Comparison of ENCODE assay signal across 1 cellular context in the genomic region with DNA sequence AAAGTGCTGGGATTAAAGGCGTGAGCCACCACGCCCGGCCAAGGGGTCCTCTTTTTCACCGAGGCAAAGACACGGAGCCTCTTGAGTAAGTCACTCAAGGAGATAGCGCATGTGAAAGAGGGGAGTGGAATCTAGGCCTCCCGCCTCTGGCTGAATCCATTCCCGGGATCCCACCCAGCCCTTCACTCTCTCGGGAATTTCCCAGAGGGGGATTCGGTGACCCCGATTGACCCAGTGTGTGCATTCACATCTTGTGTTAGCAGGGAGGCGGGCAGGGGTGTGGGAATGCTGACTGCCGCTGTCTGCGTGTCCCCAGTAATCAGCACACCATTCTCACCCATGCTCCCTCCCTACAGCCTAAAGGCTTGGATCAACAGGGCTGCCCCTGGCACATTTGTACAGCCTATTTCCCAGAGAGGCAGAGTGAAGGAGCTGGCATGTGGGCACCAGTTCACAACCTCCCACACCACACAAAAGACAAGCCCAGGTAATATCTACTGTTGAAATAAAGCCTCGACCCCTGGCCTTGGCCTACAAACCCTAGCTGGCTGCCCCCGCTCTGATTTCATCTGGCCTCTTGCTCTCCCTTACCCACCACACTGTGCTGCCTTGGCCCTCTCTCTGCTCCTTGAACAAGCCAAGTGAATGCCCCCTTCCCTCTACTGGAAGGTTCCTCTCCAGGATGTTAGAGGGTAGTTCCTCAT.
TF ChIP-seq lines count a peak whose summit lies in the region.

No MANE protein-coding gene starts in this region.

TF ChIP-seq in IMR-90, 13 proteins besides CTCF, POLR2A, EP300 and RAD21:
- TF ChIP-seq CHD1 (IDR thresholded peaks at IDR 0.05; ENCODE audit: low read depth, low read length) (no peak), MAZ (IDR thresholded peaks at IDR 0.05; ENCODE audit: borderline replicate concordance, low read depth, low read length) (no peak), RFX5 (IDR thresholded peaks at IDR 0.05; ENCODE audit: low read depth, low read length) (no peak)
